In genomic region chr15:83346342-83346741, GRCh38 we compare ENCODE assay signal across 8 cellular contexts.
"Had no signal": no experiment of that assay in that cellular context is flagged by ENCODE, and none has a peak within 500 bp of the region (broad histone marks: within the 10 kb centered on the region; RNA-seq: fewer than 3 reads in every experiment).

No MANE protein-coding gene starts in this region.

- FAIRE-seq: H54, HTR-8/SVneo had no signal

- DNase-seq: GOT3, H9, HCEC 1CT, Karpas-422, KBM-7 had no signal

- H3K4me1 Mint-ChIP-seq: H9 had no signal

- H3K9me3 Mint-ChIP-seq: H9 had no signal

- H3K4me2 ChIP-seq: KMS-11 had no signal

- H3K4me3 Mint-ChIP-seq: H9 had no signal

- H3K27ac Mint-ChIP-seq: H9 had no signal

- H3K9ac ChIP-seq: KMS-11 had no signal

- H3K27ac ChIP-seq: KMS-11 had no signal
